ENCODE assay signal across 8 cellular contexts in the genomic region with DNA sequence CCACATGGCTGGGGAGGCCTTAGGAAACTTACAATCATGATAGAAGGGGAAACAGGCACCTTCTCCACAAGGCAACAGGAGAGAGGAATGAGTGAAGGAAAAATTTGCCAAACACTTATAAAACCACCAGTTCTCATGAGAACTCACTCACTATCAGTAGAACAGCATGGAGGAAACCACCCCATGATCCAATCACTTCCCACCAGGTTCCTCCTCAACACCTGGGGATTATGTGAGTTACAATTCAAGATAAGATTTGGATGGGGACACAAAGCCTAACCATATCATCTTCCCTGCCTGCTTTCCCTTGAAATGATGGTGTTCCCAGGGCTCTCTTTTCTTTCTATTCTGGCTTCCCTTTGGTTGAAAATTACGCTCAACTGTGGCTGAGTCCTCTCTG.
"Had no signal": no experiment of that assay in that cellular context is flagged by ENCODE, and none has a peak within 500 bp of the region (broad histone marks: within the 10 kb centered on the region; RNA-seq: fewer than 3 reads in every experiment).

No MANE protein-coding gene starts in this region.

- H3K9me3 Mint-ChIP-seq: GM23338, H9, HFFc6 had no signal

- H3K27ac Mint-ChIP-seq: GM23338, H9, HFFc6 had no signal

- H3K9me3 ChIP-seq: HAP-1 had no signal

- DNase-seq: GM23248, GOT3, H7, H9, HCEC 1CT, HFFc6 had no signal

- H3K36me3 ChIP-seq: HAP-1 had no signal

- H3K4me3 ChIP-seq: GM23248, GM23338, HAP-1 had no signal

- H3K27ac ChIP-seq: GM23248 had no signal

- H3K4me1 ChIP-seq: HAP-1 had no signal

- H3K4me1 Mint-ChIP-seq: GM23338, H9 had no signal

- H3K4me2 ChIP-seq: GM23338 had no signal

- H3K9ac ChIP-seq: GM23248 had no signal

- H3K4me3 Mint-ChIP-seq: GM23338, H9, HFFc6 had no signal
